Comparison of ENCODE assay signal across 31 cellular contexts in the genomic region with DNA sequence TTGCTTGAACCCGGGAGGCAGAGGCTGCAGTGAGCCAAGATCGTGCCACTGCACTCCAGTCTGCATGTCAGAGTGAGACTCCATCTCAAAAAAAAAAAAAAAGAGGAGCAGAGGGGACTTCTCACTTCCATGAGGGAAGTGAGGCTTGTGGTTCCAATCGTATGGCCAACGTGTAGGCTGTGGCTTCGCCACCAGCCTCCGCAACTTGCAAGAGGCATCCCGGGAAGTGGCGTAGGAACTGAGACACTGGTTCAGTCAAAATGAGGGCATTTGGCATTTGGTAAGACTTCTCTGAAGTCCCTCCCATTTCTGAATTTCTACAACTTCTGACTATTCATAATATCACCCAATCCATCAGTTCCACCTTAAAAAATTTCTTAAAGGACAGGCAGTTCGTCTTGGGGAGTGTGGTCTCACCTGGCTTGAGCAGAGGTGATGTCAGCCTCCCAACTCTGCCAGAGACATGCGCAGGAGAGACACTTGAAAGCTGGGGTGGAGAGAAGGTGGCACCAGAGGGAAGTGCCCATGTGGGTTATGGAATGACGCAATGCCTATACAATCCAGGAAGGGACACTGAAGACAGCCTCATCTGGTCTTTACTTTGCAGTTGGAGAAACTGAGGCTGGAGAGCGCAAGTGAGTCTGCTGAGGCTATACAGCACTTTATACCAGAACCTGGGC.
"Had no signal": no experiment of that assay in that cellular context is flagged by ENCODE, and none has a peak within 500 bp of the region (broad histone marks: within the 10 kb centered on the region; RNA-seq: fewer than 3 reads in every experiment).

No MANE protein-coding gene starts in this region.

- ATAC-seq: esophagus mucosa; gastroesophageal sphincter; heart left ventricle; left lobe of liver; mucosa of descending colon; natural killer cell treated with Interleukin-12 subunit alpha and Interleukin-12 subunit beta and Interleukin-15 and Interleukin-18, amount 100 ng/mL, for 72 hours; sciatic nerve had no signal

- DNase-seq: dorsolateral prefrontal cortex; effector CD4-positive, alpha-beta T cell; foreskin fibroblast; heart left ventricle; kidney; mucosa of descending colon; naive B cell; stimulated activated CD4-positive, alpha-beta T cell treated with anti-CD3 and anti-CD28 coated beads, Interleukin-12 subunit alpha, Interleukin-12 subunit beta, amount 100 ng/mL, for 4 hours; stimulated activated CD4-positive, alpha-beta T cell treated with anti-CD3 and anti-CD28 coated beads, Interleukin-1b, Interleukin-23, amount 100 ng/mL, for 48 hours; stimulated activated CD4-positive, alpha-beta T cell treated with anti-CD3 and anti-CD28 coated beads, Interleukin-4, amount 100 ng/mL, for 1 hour; stimulated activated CD8-positive, alpha-beta memory T cell treated with anti-CD3 and anti-CD28 coated beads, Interleukin-4, amount 100 ng/mL, for 48 hours; stimulated activated naive CD4-positive, alpha-beta T cell treated with Interleukin-2 at 50 U/mL for 16 hours; stomach; thyroid gland had no signal

- H3K36me3 Mint-ChIP-seq: memory B cell; natural killer cell treated with Interleukin-12 subunit alpha and Interleukin-12 subunit beta and Interleukin-15 and Interleukin-18, amount 100 ng/mL, for 72 hours had no signal

- H2AFZ ChIP-seq: hepatocyte, neural progenitor cell, parathyroid adenoma had no signal

- H3K79me2 ChIP-seq: hepatocyte, parathyroid adenoma had no signal

- H3K4me3 Mint-ChIP-seq: memory B cell; mesothelial cell of epicardium; natural killer cell treated with Interleukin-12 subunit alpha and Interleukin-12 subunit beta and Interleukin-15 and Interleukin-18, amount 100 ng/mL, for 72 hours; neural progenitor cell; type B pancreatic cell had no signal

- H3K4me3 ChIP-seq: dorsolateral prefrontal cortex, gastroesophageal sphincter, heart left ventricle, hepatocyte, lung, mucosa of descending colon, neural progenitor cell, smooth muscle cell, stomach, thyroid gland had no signal

- H3K27ac Mint-ChIP-seq: memory B cell; mesothelial cell of epicardium; natural killer cell treated with Interleukin-12 subunit alpha and Interleukin-12 subunit beta and Interleukin-15 and Interleukin-18, amount 100 ng/mL, for 72 hours; neural progenitor cell; progenitor cell of endocrine pancreas; type B pancreatic cell had no signal

- FAIRE-seq: colon, kidney, urothelium cell line had no signal

- H3K9ac ChIP-seq: neural progenitor cell, parathyroid adenoma had no signal

- H3K9me3 Mint-ChIP-seq: memory B cell; natural killer cell treated with Interleukin-12 subunit alpha and Interleukin-12 subunit beta and Interleukin-15 and Interleukin-18, amount 100 ng/mL, for 72 hours; type B pancreatic cell had no signal

- H3K4me2 ChIP-seq: hepatocyte, neural progenitor cell, smooth muscle cell had no signal

- H3K27me3 ChIP-seq: dorsolateral prefrontal cortex, hepatocyte, neural progenitor cell, stomach, thyroid gland had no signal

- H3K4me1 ChIP-seq: gastroesophageal sphincter, heart left ventricle, neural progenitor cell, parathyroid adenoma, stomach, thyroid gland had no signal

- H3K4me1 Mint-ChIP-seq: memory B cell, naive B cell had no signal

- H3K9me3 ChIP-seq: mucosa of descending colon, thyroid gland had no signal

- H3K36me3 ChIP-seq: gastroesophageal sphincter, heart left ventricle, neural progenitor cell, stomach, thyroid gland had no signal

- H3K27me3 Mint-ChIP-seq: progenitor cell of endocrine pancreas, type B pancreatic cell had no signal

- H3K27ac ChIP-seq: epithelial cell of prostate, gastroesophageal sphincter, heart left ventricle, hepatocyte, neural progenitor cell, parathyroid adenoma, stomach, thyroid gland had no signal
